In genomic region chr1:205240569-205240968, GRCh38 we compare ENCODE assay signal across 21 cellular contexts.
"Had no signal": no experiment of that assay in that cellular context is flagged by ENCODE, and none has a peak within 500 bp of the region (broad histone marks: within the 10 kb centered on the region; RNA-seq: fewer than 3 reads in every experiment).

No MANE protein-coding gene starts in this region.

- H3K4me1 ChIP-seq: adrenal gland, breast epithelium, prostate gland, transverse colon, uterus had no signal

- H3K79me2 ChIP-seq: hepatocyte had no signal

- H3K27ac ChIP-seq: breast epithelium, hepatocyte, left ventricle myocardium inferior, prostate gland, right atrium auricular region, suprapubic skin, transverse colon, uterus had no signal

- H3K9me3 ChIP-seq: adrenal gland, breast epithelium, left ventricle myocardium inferior, ovary, prostate gland, right atrium auricular region, suprapubic skin, transverse colon, uterus had no signal

- H3K4me2 ChIP-seq: hepatocyte had no signal

- H3K36me3 ChIP-seq: adrenal gland, breast epithelium, ovary, prostate gland, transverse colon, uterus had no signal

- ATAC-seq: natural killer cell had no signal

- H3K4me3 ChIP-seq: adrenal gland, breast epithelium, hepatocyte, left ventricle myocardium inferior, ovary, prostate gland, right atrium auricular region, suprapubic skin, transverse colon, uterus had no signal

- H3K27me3 ChIP-seq: adrenal gland, breast epithelium, hepatocyte, ovary, right atrium auricular region, suprapubic skin, transverse colon, uterus had no signal

- H2AFZ ChIP-seq: hepatocyte had no signal

- DNase-seq: activated CD4-positive, alpha-beta T cell treated with anti-CD3 and anti-CD28 coated beads for 1 hour; activated CD4-positive, alpha-beta T cell treated with anti-CD3 and anti-CD28 coated beads, Interleukin-2, amount 50 U/mL, for 1 hour; activated naive CD4-positive, alpha-beta T cell; activated T-cell treated with anti-CD3 and anti-CD28 coated beads for 4 hours; adrenal gland; effector CD8-positive, alpha-beta T cell; erythroblast; foreskin fibroblast; immature natural killer cell; left ventricle myocardium inferior; natural killer cell; stimulated activated CD4-positive, alpha-beta T cell treated with anti-CD3 and anti-CD28 coated beads, Interleukin-1b, Interleukin-23, amount 100 ng/mL, for 48 hours; T-helper 9 cell; transverse colon; uterus had no signal
